In the genomic region with DNA sequence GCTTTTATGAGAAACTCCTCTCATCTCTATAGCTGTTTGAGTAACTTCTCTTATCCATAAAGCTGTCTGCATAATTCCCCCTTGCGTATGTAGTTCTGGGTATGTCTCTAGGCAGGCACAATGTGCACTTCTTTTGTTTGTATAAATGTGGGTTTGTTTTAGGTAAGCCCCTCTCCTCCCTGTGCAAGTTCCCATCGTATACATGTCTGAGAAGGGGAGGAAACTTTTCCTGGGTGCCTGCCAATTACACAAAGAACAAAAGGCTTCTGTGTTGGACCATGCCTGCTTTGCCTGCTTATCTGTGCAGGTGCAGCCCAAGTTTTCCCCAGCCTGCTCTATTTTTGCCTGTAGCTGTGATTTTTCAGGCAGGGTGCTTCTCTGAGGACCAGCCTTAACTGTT, we compare ENCODE assay signal across 14 cellular contexts.
DNase-seq lines count a peak whose midpoint lies in the region; ATAC-seq, FAIRE-seq and TF ChIP-seq lines count a peak whose summit lies in the region.
"Had no signal": no experiment of that assay in that cellular context is flagged by ENCODE, and none has a peak within 500 bp of the region (broad histone marks: within the 10 kb centered on the region; RNA-seq: fewer than 3 reads in every experiment).

No MANE protein-coding gene starts in this region.

- WGBS in HepG2 (ENCODE audit: low lambda C conversion rate), result 0% methylated on average over 2 of the region's 2 CpGs

- no peak overlapping the region for H3K9ac ChIP-seq in HepG2 (ENCODE audit: insufficient read depth, low read depth, low read length)

- no peaks in the 10 kb centered on the region for H4K20me1 ChIP-seq in HepG2 (ENCODE audit: insufficient read depth, low read length)

- TF ChIP-seq POLR2A in HepG2 (IDR thresholded peaks at IDR 0.05; ENCODE audit: insufficient read depth in 1 of 2, low read depth in 2 of 2, low read length in 2 of 2) (no peak), erythroblast (IDR thresholded peaks at IDR 0.05; ENCODE audit: low read length) (no peak)

- H3K4me3 ChIP-seq in SJCRH30 (no peak overlapping the region), HepG2 (replicated peaks in 1 of 3; ENCODE audit: insufficient read depth in 1 of 3, low read depth in 2 of 3, low read length in 3 of 3) (peak overlapping the region in 1 of 3 experiments; percentile 0; a peak in 1 of 6 replicates)

- H3K79me2 ChIP-seq in HepG2 (ENCODE audit: insufficient read depth, low read length), result no peaks in the 10 kb centered on the region

- peak; percentile 40 for ATAC-seq in HG02759 (IDR thresholded peaks at IDR 0.05; ENCODE audit: unreplicated experiment)
- ATAC-seq in HepG2, result peak; percentile 99
- no peak for ATAC-seq in HG02798 (IDR thresholded peaks at IDR 0.05; ENCODE audit: poor library complexity, unreplicated experiment)

- H3K27me3 ChIP-seq in SJCRH30, result no peaks in the 10 kb centered on the region
- no peaks in the 10 kb centered on the region; a peak in 1 of 5 replicates for H3K27me3 ChIP-seq in HepG2 (ENCODE audit: control insufficient read depth in 1 of 2, insufficient read depth in 2 of 2, low read length in 2 of 2)

- no TSS peak for BruUV-seq in HepG2 (replicated peaks; lab: Mats Ljungman, UMichigan)

- TF ChIP-seq EP300 in HepG2 (IDR thresholded peaks at IDR 0.05; ENCODE audit: low read depth in 2 of 2, low read length in 2 of 2), result peak in 1 of 2 experiments; percentile 68; a peak in 2 of 4 replicates
- no peak for TF ChIP-seq EP300 in HepG2 (CRISPR knock-in tag; IDR thresholded peaks at IDR 0.05; ENCODE audit: borderline replicate concordance)

- H2AFZ ChIP-seq in HepG2 (ENCODE audit: low read length), result no peak overlapping the region

- peaks cover 2% of the 10 kb centered on the region; the same call in 1 of the 2 replicates for H3K9me3 ChIP-seq in SJCRH30 (replicated peaks)
- no peaks in the 10 kb centered on the region for H3K9me3 ChIP-seq in HepG2 (ENCODE audit: low read length)

- H3K27ac ChIP-seq in SJCRH30, result no peak overlapping the region
- H3K27ac ChIP-seq in HepG2 (ENCODE audit: extremely low read length, insufficient read depth, low read length), result peak overlapping the region; percentile 43

- no peak for TF ChIP-seq RAD21 in HepG2 (CRISPR knock-in tag; IDR thresholded peaks at IDR 0.05)

- peak; percentile 32 for FAIRE-seq in HepG2 (lab: Jason Lieb, UNC)

- H3K4me1 ChIP-seq in SJCRH30, result peaks cover 12% of the 10 kb centered on the region
- H3K4me1 ChIP-seq in HepG2 (ENCODE audit: insufficient read depth, low read length), result peaks cover 40% of the 10 kb centered on the region

- POLR2A ChIA-PET in HepG2 (lab: Yijun Ruan, JAX), result no interaction called here

- CTCF ChIA-PET in HepG2 (lab: Yijun Ruan, JAX; ENCODE audit: low intra/inter-chr PET ratio, low total read pairs), result no interaction called here

- H3K4me2 ChIP-seq in HepG2 (ENCODE audit: low read depth, low read length), result peak overlapping the region; percentile 22

- no peaks in the 10 kb centered on the region for H3K36me3 ChIP-seq in SJCRH30
- no peaks in the 10 kb centered on the region for H3K36me3 ChIP-seq in HepG2 (replicated peaks in 1 of 2; ENCODE audit: control insufficient read depth in 1 of 2, insufficient read depth in 2 of 2, low read length in 2 of 2)

- intact Hi-C loops in HepG2 (cut with micrococcal nuclease; ENCODE audit: unreplicated experiment), result loop anchor here (5.0 kb wide), 1 partner anchor 1316 kb away; no protein-coding TSS in a partner anchor

- DNase-seq in A172 (ENCODE audit: low spot score) (peak; percentile 50), SJCRH30 (peak; percentile 79 to 94), HepG2 (ENCODE audit: low spot score) (peak; percentile 83), EL (no peak), erythroblast (lab: John Stamatoyannopoulos, UW) (no peak), NCI-H446 treated with DMSO at 0.1 percent for 48 hours (lab: John Stamatoyannopoulos, UW) (no peak)
- DNase-seq: activated naive CD8-positive, alpha-beta T cell treated with anti-CD3 and anti-CD28 coated beads, Interleukin-2, amount 10 ng/mL, durations not matched to agents 7 days and 5 days; effector CD4-positive, alpha-beta T cell; GDM1; NCI-H187; stimulated activated CD4-positive, alpha-beta T cell treated with anti-CD3 and anti-CD28 coated beads, Interleukin-15, amount 100 ng/mL, for 24 hours; T-helper 2 cell had no signal

- in situ Hi-C loops in HepG2 (cut with HindIII; ENCODE audit: extremely low pct_ligation_motif_present, low pct_unique_long_range_greater_than_20kb), result no loop called here

- no peak for TF ChIP-seq CTCF in HepG2 (CRISPR knock-in tag; IDR thresholded peaks at IDR 0.05)

TF ChIP-seq in HepG2, 621 proteins besides CTCF, POLR2A, EP300 and RAD21 (continues in another document):
- TF ChIP-seq KAT2B (IDR thresholded peaks at IDR 0.05; ENCODE audit: borderline replicate concordance, low read depth, low read length) (no peak), REPIN1 (CRISPR knock-in tag; IDR thresholded peaks at IDR 0.05; ENCODE audit: borderline replicate concordance, low read depth) (0 out of 2 replicates have a peak, but pooled peaks have one; percentile 47), ZBTB7A (CRISPR knock-in tag; IDR thresholded peaks at IDR 0.05) (0 out of 2 replicates have a peak, but pooled peaks have one; percentile 25), ASH2L (IDR thresholded peaks at IDR 0.05; ENCODE audit: insufficient read length, low read depth, low read length) (no peak), TBX2 (CRISPR knock-in tag; IDR thresholded peaks at IDR 0.05; ENCODE audit: borderline replicate concordance) (no peak), FOXP1 (IDR thresholded peaks at IDR 0.05) (no peak), FOXP1 (CRISPR knock-in tag; IDR thresholded peaks at IDR 0.05) (peak; percentile 37), LCORL (IDR thresholded peaks at IDR 0.05) (no peak), LCORL (CRISPR knock-in tag; IDR thresholded peaks at IDR 0.05) (peak; percentile 73), HOXD1 (CRISPR knock-in tag; IDR thresholded peaks at IDR 0.05) (no peak), PHF21A (CRISPR knock-in tag; IDR thresholded peaks at IDR 0.05) (peak; percentile 81), FOXA3 (CRISPR knock-in tag; IDR thresholded peaks at IDR 0.05) (peak; percentile 48), ZMYM3 (CRISPR knock-in tag; IDR thresholded peaks at IDR 0.05) (peak; percentile 28; the same call in 1 of the 2 replicates), MED1 (CRISPR knock-in tag; IDR thresholded peaks at IDR 0.05) (peak; percentile 27; the same call in 1 of the 2 replicates), SOX13 (IDR thresholded peaks at IDR 0.05) (peak; percentile 54; the same call in 1 of the 2 replicates), SOX13 (CRISPR knock-in tag; conservative IDR thresholded peaks at IDR 0.05 in 1 of 2, IDR thresholded peaks at IDR 0.05 in 1 of 2) (peak in 1 of 2 experiments; percentile 85; a peak in 2 of 4 replicates)
- TF ChIP-seq, protein P1, sequence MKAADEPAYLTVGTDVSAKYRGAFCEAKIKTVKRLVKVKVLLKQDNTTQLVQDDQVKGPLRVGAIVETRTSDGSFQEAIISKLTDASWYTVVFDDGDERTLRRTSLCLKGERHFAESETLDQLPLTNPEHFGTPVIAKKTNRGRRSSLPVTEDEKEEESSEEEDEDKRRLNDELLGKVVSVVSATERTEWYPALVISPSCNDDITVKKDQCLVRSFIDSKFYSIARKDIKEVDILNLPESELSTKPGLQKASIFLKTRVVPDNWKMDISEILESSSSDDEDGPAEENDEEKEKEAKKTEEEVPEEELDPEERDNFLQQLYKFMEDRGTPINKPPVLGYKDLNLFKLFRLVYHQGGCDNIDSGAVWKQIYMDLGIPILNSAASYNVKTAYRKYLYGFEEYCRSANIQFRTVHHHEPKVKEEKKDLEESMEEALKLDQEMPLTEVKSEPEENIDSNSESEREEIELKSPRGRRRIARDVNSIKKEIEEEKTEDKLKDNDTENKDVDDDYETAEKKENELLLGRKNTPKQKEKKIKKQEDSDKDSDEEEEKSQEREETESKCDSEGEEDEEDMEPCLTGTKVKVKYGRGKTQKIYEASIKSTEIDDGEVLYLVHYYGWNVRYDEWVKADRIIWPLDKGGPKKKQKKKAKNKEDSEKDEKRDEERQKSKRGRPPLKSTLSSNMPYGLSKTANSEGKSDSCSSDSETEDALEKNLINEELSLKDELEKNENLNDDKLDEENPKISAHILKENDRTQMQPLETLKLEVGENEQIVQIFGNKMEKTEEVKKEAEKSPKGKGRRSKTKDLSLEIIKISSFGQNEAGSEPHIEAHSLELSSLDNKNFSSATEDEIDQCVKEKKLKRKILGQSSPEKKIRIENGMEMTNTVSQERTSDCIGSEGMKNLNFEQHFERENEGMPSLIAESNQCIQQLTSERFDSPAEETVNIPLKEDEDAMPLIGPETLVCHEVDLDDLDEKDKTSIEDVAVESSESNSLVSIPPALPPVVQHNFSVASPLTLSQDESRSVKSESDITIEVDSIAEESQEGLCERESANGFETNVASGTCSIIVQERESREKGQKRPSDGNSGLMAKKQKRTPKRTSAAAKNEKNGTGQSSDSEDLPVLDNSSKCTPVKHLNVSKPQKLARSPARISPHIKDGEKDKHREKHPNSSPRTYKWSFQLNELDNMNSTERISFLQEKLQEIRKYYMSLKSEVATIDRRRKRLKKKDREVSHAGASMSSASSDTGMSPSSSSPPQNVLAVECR (CRISPR knock-in tag; IDR thresholded peaks at IDR 0.05; ENCODE audit: borderline replicate concordance), result peak; percentile 23; the same call in 1 of the 2 replicates
- TF ChIP-seq, protein P2, sequence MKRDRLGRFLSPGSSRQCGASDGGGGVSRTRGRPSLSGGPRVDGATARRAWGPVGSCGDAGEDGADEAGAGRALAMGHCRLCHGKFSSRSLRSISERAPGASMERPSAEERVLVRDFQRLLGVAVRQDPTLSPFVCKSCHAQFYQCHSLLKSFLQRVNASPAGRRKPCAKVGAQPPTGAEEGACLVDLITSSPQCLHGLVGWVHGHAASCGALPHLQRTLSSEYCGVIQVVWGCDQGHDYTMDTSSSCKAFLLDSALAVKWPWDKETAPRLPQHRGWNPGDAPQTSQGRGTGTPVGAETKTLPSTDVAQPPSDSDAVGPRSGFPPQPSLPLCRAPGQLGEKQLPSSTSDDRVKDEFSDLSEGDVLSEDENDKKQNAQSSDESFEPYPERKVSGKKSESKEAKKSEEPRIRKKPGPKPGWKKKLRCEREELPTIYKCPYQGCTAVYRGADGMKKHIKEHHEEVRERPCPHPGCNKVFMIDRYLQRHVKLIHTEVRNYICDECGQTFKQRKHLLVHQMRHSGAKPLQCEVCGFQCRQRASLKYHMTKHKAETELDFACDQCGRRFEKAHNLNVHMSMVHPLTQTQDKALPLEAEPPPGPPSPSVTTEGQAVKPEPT (CRISPR knock-in tag; IDR thresholded peaks at IDR 0.05; ENCODE audit: low read depth), result no peak

Comparison
In these comparisons a context has a peak if more than half of its experiments do, and no peak if none do; other contexts are left out.
1. DNase-seq: peak in A172 (single experiment), SJCRH30 (2 of 2) and HepG2 (single experiment); none in EL (single experiment), erythroblast (0 of 2) and NCI-H446 treated with DMSO at 0.1 percent for 48 hours (single experiment).